ENCODE assay signal across 8 cellular contexts in genomic region chr19:40576585-40577451, GRCh38.
DNase-seq lines count a peak whose midpoint lies in the region; ATAC-seq lines count a peak whose summit lies in the region.

Gene SHKBP1, plus strand, starts transcription at chr19:40576873. Its CDS starts 27 bp downstream, at chr19:40576900.

- H3K27ac ChIP-seq in caudate nucleus (ENCODE audit: low read depth, low read length), result peak within 1 kb of the TSS; percentile 77

- ATAC-seq in GM19023 (IDR thresholded peaks at IDR 0.05; ENCODE audit: unreplicated experiment) (peak; percentile 94), HG03280 (IDR thresholded peaks at IDR 0.05; ENCODE audit: unreplicated experiment) (peak; percentile 98)

- peak; percentile 99 for DNase-seq in AG08396 (ENCODE audit: low spot score)
- peak; percentile 100 for DNase-seq in NCI-H345 (lab: John Stamatoyannopoulos, UW)
- peak; percentile 77 to 86 (median 86) for DNase-seq in activated CD4-positive, CD25-positive, alpha-beta regulatory T cell (lab: John Stamatoyannopoulos, UW)
- peak; percentile 42 to 94 (median 86) for DNase-seq in caudate nucleus (lab: John Stamatoyannopoulos, UW)
- peak; percentile 93 for DNase-seq in iris pigment epithelial cell (ENCODE audit: low read depth)
- peak; percentile 83 to 91 for DNase-seq in stimulated activated CD4-positive, alpha-beta T cell treated with anti-CD3 and anti-CD28 coated beads, Interleukin-12 subunit alpha, Interleukin-12 subunit beta, amount 100 ng/mL, for 24 hours (ENCODE audit: low read depth in 2 of 2)

Comparison
In these comparisons a context has a peak if more than half of its experiments do, and no peak if none do; other contexts are left out.
1. Peak in every context shown above with its lines: DNase-seq, ATAC-seq and H3K27ac ChIP-seq.